Comparison of ENCODE assay signal across 14 cellular contexts in genomic region chr17:12737740-12738469, GRCh38. TPM values are rescaled to one million over a fixed set of nuclear protein-coding genes. Genes with fewer than 3 reads are reported as not detected.
A peak's percentile ranks its signal among the peaks of the same experiment; 100 is the strongest.
DNase-seq lines count a peak whose midpoint lies in the region; FAIRE-seq and TF ChIP-seq lines count a peak whose summit lies in the region.
"Had no signal": no experiment of that assay in that cellular context is flagged by ENCODE, and none has a peak within 500 bp of the region (broad histone marks: within the 10 kb centered on the region; RNA-seq: fewer than 3 reads in every experiment).

No MANE protein-coding gene starts in this region.

- H3K23ac ChIP-seq in H9 (ENCODE audit: insufficient read length, low read depth, low read length) = no peak overlapping the region

- H3K9me3 ChIP-seq in H9 (ENCODE audit: control insufficient read depth, low read depth, low read length) = no peaks in the 10 kb centered on the region

- H3K4me2 ChIP-seq in H9 (ENCODE audit: insufficient read depth, insufficient read length, low read length) = no peak overlapping the region

- H3K27ac Mint-ChIP-seq in H9 = no peak overlapping the region; a peak in 1 of 7 replicates
- H3K27ac Mint-ChIP-seq in mesothelial cell of epicardium = peak overlapping the region; percentile 72

- H3K56ac ChIP-seq in H9 (ENCODE audit: insufficient read length, low read depth, low read length) = no peak overlapping the region

- H4K5ac ChIP-seq in H9 (ENCODE audit: insufficient read length, low read depth, low read length) = no peak overlapping the region

- no peaks in the 10 kb centered on the region for H3K79me2 ChIP-seq in H9 (ENCODE audit: insufficient read depth, low read length)

- no peak overlapping the region for H2BK20ac ChIP-seq in H9 (ENCODE audit: low read depth, low read length, poor library complexity, severe bottlenecking)

- no peak overlapping the region for H3K14ac ChIP-seq in H9 (ENCODE audit: insufficient read depth, low read length)

- H3K9ac ChIP-seq in H9 (ENCODE audit: extremely low read depth, insufficient read length, low read length) = no peak overlapping the region

- H4K20me1 ChIP-seq in H9 (ENCODE audit: control insufficient read depth, insufficient read depth, insufficient read length) = no peaks in the 10 kb centered on the region

- WGBS in H9 (ENCODE audit: extremely low coverage, insufficient read length, low lambda C conversion rate) = no CpG with 5 or more reads among the region's 7 CpGs

- no peak overlapping the region for H4K91ac ChIP-seq in H9 (ENCODE audit: insufficient read length, low read depth, low read length)

- no peak overlapping the region for H2BK5ac ChIP-seq in H9 (ENCODE audit: insufficient read length, low read length)

- H3K18ac ChIP-seq in H9 (ENCODE audit: insufficient read length, low read depth, low read length) = no peak overlapping the region

- H2BK12ac ChIP-seq in H9 (ENCODE audit: insufficient read length, low read depth, low read length) = no peak overlapping the region

- no peaks in the 10 kb centered on the region; a peak in 2 of 5 replicates for H3K9me3 Mint-ChIP-seq in H9
- no peaks in the 10 kb centered on the region for H3K9me3 Mint-ChIP-seq in mesothelial cell of epicardium

- no peaks in the 10 kb centered on the region for H3K36me3 Mint-ChIP-seq in H9 (ENCODE audit: insufficient read depth in 1 of 3, low read depth in 3 of 3)
- no peaks in the 10 kb centered on the region for H3K36me3 Mint-ChIP-seq in mesothelial cell of epicardium

- H3K79me1 ChIP-seq in H9 (ENCODE audit: insufficient read depth, low read depth, low read length, poor library complexity, severe bottlenecking) = no peaks in the 10 kb centered on the region

- DNase-seq in H9 (peak; percentile 15), dedifferentiated amniotic fluid mesenchymal stem cell (ENCODE audit: extremely low spot score) (peak; percentile 18), mesothelial cell of epicardium (ENCODE audit: low spot score in 2 of 2, unreplicated experiment in 2 of 2) (no peak), HCEC 1CT (no peak), SKM-1 treated with dmso at 0.1 percent for 144 hours (lab: John Stamatoyannopoulos, UW; ENCODE audit: unreplicated experiment) (no peak), RCC 7860 (ENCODE audit: low spot score) (no peak), mucosa of gallbladder (ENCODE audit: low spot score) (no peak)
- DNase-seq: DMS 273 treated with DMSO at 0.1 percent for 48 hours, NCI-H1436 treated with DMSO at 0.1 percent for 48 hours, NCI-H2029 treated with DMSO at 0.1 percent for 48 hours, NCI-H510A treated with DMSO at 0.1 percent for 48 hours, NCI-H82 had no signal

- no peaks in the 10 kb centered on the region for H3K27me3 Mint-ChIP-seq in H9 (ENCODE audit: low read depth)
- no peaks in the 10 kb centered on the region for H3K27me3 Mint-ChIP-seq in mesothelial cell of epicardium (ENCODE audit: low read depth)

- no peak overlapping the region for H2BK15ac ChIP-seq in H9 (ENCODE audit: low read depth, low read length)

- H2AK5ac ChIP-seq in H9 (ENCODE audit: insufficient read length, low read length) = no peak overlapping the region

- no peak overlapping the region for H2BK120ac ChIP-seq in H9 (ENCODE audit: low read depth, low read length, poor library complexity, severe bottlenecking)

- no peak overlapping the region for H2AFZ ChIP-seq in H9 (ENCODE audit: low read length)

- TF ChIP-seq CTCF in C4-2B (conservative IDR thresholded peaks at IDR 0.05) (no peak), H9 (conservative IDR thresholded peaks at IDR 0.05) (no peak), mesothelial cell of epicardium (IDR thresholded peaks at IDR 0.05; ENCODE audit: unreplicated experiment) (no peak)

- H3K27me3 ChIP-seq in H9 (ENCODE audit: insufficient read depth, low read length) = no peaks in the 10 kb centered on the region

- H3K23me2 ChIP-seq in H9 (ENCODE audit: insufficient read length, low read depth, low read length, poor library complexity, severe bottlenecking) = peaks cover 2% of the 10 kb centered on the region

- H3K27ac ChIP-seq in C4-2B (peak overlapping the region; percentile 21; the same call in 1 of the 2 replicates), H9 (ENCODE audit: insufficient read length, low read depth, low read length) (no peak overlapping the region)

- FAIRE-seq in RCC 7860 (lab: Jason Lieb, UNC) = no peak
- FAIRE-seq: K562 had no signal

- H3K4me3 Mint-ChIP-seq in H9 (no peak overlapping the region), mesothelial cell of epicardium (no peak overlapping the region)

- H3K4me1 Mint-ChIP-seq in H9 (peaks cover 9 to 12% of the 10 kb centered on the region in 2 experiments), mesothelial cell of epicardium (peaks cover 51% of the 10 kb centered on the region)

- H4K8ac ChIP-seq in H9 (replicated peaks; ENCODE audit: insufficient read length, low read depth, low read length) = no peak overlapping the region

- H3T11ph ChIP-seq in H9 (ENCODE audit: low read length) = no peak overlapping the region

- no peaks in the 10 kb centered on the region; the same call in 1 of the 2 replicates for H3K4me1 ChIP-seq in H9 (ENCODE audit: insufficient read depth, low read length)

- H3K4ac ChIP-seq in H9 (ENCODE audit: low read depth, low read length) = no peak overlapping the region

RNA-seq across cellular contexts. Expression of gene ARHGAP44, which starts 51.4 kb away (rescaled TPM):
- total RNA-seq in H9 (2021) = 9.9 and 10.9 TPM in 2 replicates
- 11.5 to 12.5 TPM (median 11.7 TPM) in 3 replicates for total RNA-seq in mesothelial cell of epicardium
- total RNA-seq in mucosa of gallbladder = 40.9 TPM

Comparison
In these comparisons a context has a peak if more than half of its experiments do, and no peak if none do; other contexts are left out.
1. DNase-seq: peak in H9 (single experiment) and dedifferentiated amniotic fluid mesenchymal stem cell (single experiment); none in mesothelial cell of epicardium (0 of 2), HCEC 1CT (single experiment), SKM-1 treated with dmso at 0.1 percent for 144 hours (single experiment), RCC 7860 (single experiment) and mucosa of gallbladder (single experiment).